ENCODE assay signal across 16 cellular contexts in the genomic region with DNA sequence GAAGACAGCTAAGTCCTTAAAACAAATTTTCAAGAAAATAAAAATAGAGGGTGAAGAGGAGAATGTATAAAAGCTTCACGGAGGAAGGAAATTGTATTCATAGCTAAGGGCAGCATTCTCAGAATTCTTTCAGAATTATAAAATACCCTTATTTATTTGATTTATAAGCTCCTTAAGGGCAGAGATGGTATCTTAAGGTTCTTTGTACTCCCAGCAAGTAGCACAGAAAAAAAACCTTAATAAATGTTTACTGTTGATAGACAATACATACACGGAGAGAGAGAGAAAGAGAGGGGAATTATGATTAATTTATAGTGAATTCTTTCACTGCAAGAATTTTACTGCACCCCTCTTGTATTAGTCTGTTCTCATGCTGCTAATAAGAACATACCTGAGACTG.
"Had no signal": no experiment of that assay in that cellular context is flagged by ENCODE, and none has a peak within 500 bp of the region (broad histone marks: within the 10 kb centered on the region; RNA-seq: fewer than 3 reads in every experiment).

No MANE protein-coding gene starts in this region.

- H3K27me3 ChIP-seq: ascending aorta, gastroesophageal sphincter, heart right ventricle, transverse colon had no signal

- H3K27ac ChIP-seq: ascending aorta, gastroesophageal sphincter, heart right ventricle, transverse colon had no signal

- H3K36me3 Mint-ChIP-seq: natural killer cell had no signal

- H3K9me3 ChIP-seq: ascending aorta, gastroesophageal sphincter had no signal

- H3K4me1 ChIP-seq: ascending aorta, gastroesophageal sphincter, heart right ventricle, transverse colon had no signal

- H3K4me3 Mint-ChIP-seq: activated CD4-positive, alpha-beta T cell treated with anti-CD3 and anti-CD28 coated beads, Interleukin-2, amount 10 ng/mL, durations not matched to agents 7 days and 5 days; activated naive CD8-positive, alpha-beta T cell treated with anti-CD3 and anti-CD28 coated beads, Interleukin-2, amount 50 U/mL, for 24 hours; endodermal cell; natural killer cell had no signal

- H3K36me3 ChIP-seq: ascending aorta, gastroesophageal sphincter, heart right ventricle, transverse colon had no signal

- H3K4me1 Mint-ChIP-seq: endodermal cell had no signal

- DNase-seq: activated CD4-positive, alpha-beta T cell treated with anti-CD3 and anti-CD28 coated beads, Interleukin-2, amount 10 ng/mL, durations not matched to agents 7 days and 5 days; activated CD8-positive, alpha-beta memory T cell treated with anti-CD3 and anti-CD28 coated beads for 24 hours; activated naive CD4-positive, alpha-beta T cell; activated naive CD8-positive, alpha-beta T cell treated with anti-CD3 and anti-CD28 coated beads, Interleukin-2, amount 50 U/mL, for 24 hours; endodermal cell; heart right ventricle; islet precursor cell; mammary epithelial cell; natural killer cell; right cardiac atrium; stimulated activated naive CD8-positive, alpha-beta T cell treated with anti-CD3 and anti-CD28 coated beads, Interleukin-15, Interleukin-2, amounts not matched to agents 100 U/mL and 50 U/mL, for 24 hours; transverse colon had no signal

- H3K27ac Mint-ChIP-seq: activated CD4-positive, alpha-beta T cell treated with anti-CD3 and anti-CD28 coated beads, Interleukin-2, amount 10 ng/mL, durations not matched to agents 7 days and 5 days; activated naive CD8-positive, alpha-beta T cell treated with anti-CD3 and anti-CD28 coated beads, Interleukin-2, amount 50 U/mL, for 24 hours; endodermal cell; natural killer cell; progenitor cell of endocrine pancreas had no signal

- H3K27me3 Mint-ChIP-seq: progenitor cell of endocrine pancreas had no signal

- H3K4me3 ChIP-seq: ascending aorta, gastroesophageal sphincter, heart right ventricle, transverse colon had no signal

- ATAC-seq: activated naive CD8-positive, alpha-beta T cell treated with anti-CD3 and anti-CD28 coated beads, Interleukin-2, amount 50 U/mL, for 24 hours; gastroesophageal sphincter; heart right ventricle; left lobe of liver; natural killer cell; right cardiac atrium; stimulated activated naive CD8-positive, alpha-beta T cell treated with anti-CD3 and anti-CD28 coated beads, Interleukin-15, Interleukin-2, amounts not matched to agents 100 U/mL and 50 U/mL, for 24 hours had no signal
